Comparison of ENCODE assay signal across 8 cellular contexts in the genomic region with DNA sequence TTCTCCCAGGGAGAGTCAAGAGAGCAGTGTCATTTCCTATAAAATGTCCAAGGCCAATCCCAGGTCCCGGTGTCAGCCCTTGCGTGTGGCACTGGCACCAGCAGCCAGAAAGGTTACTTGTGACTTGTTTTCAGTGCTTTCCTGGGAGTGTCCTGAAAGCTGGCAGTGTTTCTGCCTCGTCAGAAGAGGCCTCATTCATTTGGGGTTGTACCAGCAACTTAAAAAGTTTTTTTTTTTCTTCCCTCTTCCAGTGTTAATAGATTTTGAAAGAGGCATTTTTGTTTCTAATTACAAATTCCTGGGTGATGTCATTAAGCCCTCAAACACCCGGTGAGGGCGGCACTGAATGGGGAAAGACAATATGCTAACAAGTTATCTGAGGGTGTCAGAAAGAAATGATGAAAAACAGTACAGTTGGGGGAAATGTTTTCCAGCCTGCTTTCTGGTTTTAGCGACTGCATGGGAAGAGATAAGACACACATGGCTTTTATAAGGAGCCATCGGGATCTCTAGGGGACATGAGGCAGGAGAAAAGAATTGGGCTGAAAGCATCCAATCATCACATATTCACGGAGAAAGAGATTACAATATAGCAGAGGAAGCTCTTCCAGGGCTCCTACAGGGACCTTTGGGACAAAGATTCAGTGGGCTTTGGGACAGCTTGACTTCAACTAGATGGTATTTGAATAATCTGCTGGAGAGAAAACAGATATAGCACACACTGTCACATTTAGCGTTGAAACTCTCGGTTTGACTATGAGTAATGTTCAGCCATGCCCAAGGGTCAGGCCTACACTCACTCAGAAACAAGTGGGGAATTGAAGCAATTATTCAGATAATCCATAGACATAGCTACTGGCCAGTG.
A peak's percentile ranks its signal among the peaks of the same experiment; 100 is the strongest.
DNase-seq lines count a peak whose midpoint lies in the region; ATAC-seq and TF ChIP-seq lines count a peak whose summit lies in the region.

No MANE protein-coding gene starts in this region.

- H2BK12ac ChIP-seq in trophoblast cell (ENCODE audit: low read length): peak overlapping the region; percentile 82

- H2AFZ ChIP-seq in trophoblast cell (ENCODE audit: insufficient read depth, low read length, poor library complexity): no peak overlapping the region

- H3K4ac ChIP-seq in trophoblast cell (ENCODE audit: low read depth, low read length): no peak overlapping the region

- peak overlapping the region; percentile 61 for H4K8ac ChIP-seq in trophoblast cell (ENCODE audit: low read depth, low read length)

- no peak for TF ChIP-seq CTCF in fibroblast of the aortic adventitia (IDR thresholded peaks at IDR 0.05; ENCODE audit: insufficient read depth, low read length)

- no peak overlapping the region for H3K23ac ChIP-seq in trophoblast cell (ENCODE audit: low read length)

- peak overlapping the region; percentile 63 for H3K27ac ChIP-seq in trophoblast cell (ENCODE audit: low read depth, low read length)

- in situ Hi-C loops in KBM-7 (cut with MboI; ENCODE audit: low pct_unique_long_range_greater_than_20kb, low sequenced_read_pairs): no loop called here

- no peak overlapping the region for H4K12ac ChIP-seq in trophoblast cell (ENCODE audit: low read depth, low read length)

- H3K36me3 ChIP-seq in trophoblast cell (ENCODE audit: control insufficient read depth in 1 of 2, insufficient read depth in 2 of 2, low read length in 2 of 2): no peaks in the 10 kb centered on the region

- H3K4me2 ChIP-seq in trophoblast cell (ENCODE audit: low read length): peak overlapping the region; percentile 29

- no peak overlapping the region for H3K18ac ChIP-seq in trophoblast cell (ENCODE audit: low read length)

- peak overlapping the region; percentile 90 for H2BK5ac ChIP-seq in trophoblast cell (ENCODE audit: low read depth, low read length, poor library complexity)

- H3K79me1 ChIP-seq in trophoblast cell (ENCODE audit: low read length): peaks cover 18% of the 10 kb centered on the region

- H3K4me1 ChIP-seq in trophoblast cell (ENCODE audit: control insufficient read depth in 1 of 2, insufficient read depth in 2 of 2, low read length in 2 of 2): peaks cover 8 to 19% of the 10 kb centered on the region in 2 experiments

- H3K9me3 ChIP-seq in trophoblast cell (ENCODE audit: insufficient read depth, low read depth, low read length): no peaks in the 10 kb centered on the region

- peaks cover 3% of the 10 kb centered on the region for H3K79me2 ChIP-seq in trophoblast cell (ENCODE audit: control insufficient read depth, insufficient read depth, low read length, poor library complexity)

- H3K27me3 ChIP-seq in trophoblast cell (ENCODE audit: insufficient read depth, low read length): no peaks in the 10 kb centered on the region

- peak; percentile 97 for DNase-seq in fibroblast of the aortic adventitia (ENCODE audit: low read depth)
- DNase-seq in trophoblast cell: peak; percentile 38 to 60
- no peak for DNase-seq in NCI-H1436 (lab: John Stamatoyannopoulos, UW)
- DNase-seq in KBM-7: no peak
- no peak for DNase-seq in cerebellar nuclear complex (lab: John Stamatoyannopoulos, UW)

- ATAC-seq in GM18873 (IDR thresholded peaks at IDR 0.05; ENCODE audit: low FRiP score, unreplicated experiment): peak; percentile 81
- peak; percentile 85 for ATAC-seq in HG02885 (IDR thresholded peaks at IDR 0.05; ENCODE audit: poor library complexity, unreplicated experiment)
- peak; percentile 49 for ATAC-seq in SK-N-SH treated with all-trans-retinoic acid at 6 μM for 48 hours

- H3K4me3 ChIP-seq in fibroblast of the aortic adventitia (ENCODE audit: low read depth, low read length) (no peak overlapping the region), trophoblast cell (ENCODE audit: low read depth, low read length) (no peak overlapping the region)

- peak overlapping the region; percentile 83 for H4K91ac ChIP-seq in trophoblast cell (ENCODE audit: low read depth, low read length)

- peak overlapping the region; percentile 59 for H3K14ac ChIP-seq in trophoblast cell (ENCODE audit: low read length)

- H3K9ac ChIP-seq in trophoblast cell (ENCODE audit: low read length): no peak overlapping the region

- H2BK120ac ChIP-seq in trophoblast cell (ENCODE audit: insufficient read depth, low read length, poor library complexity): peak overlapping the region; percentile 82

- WGBS in trophoblast cell (ENCODE audit: extremely low coverage, insufficient coverage, insufficient read length): no CpG with 5 or more reads among the region's 10 CpGs

- H2AK5ac ChIP-seq in trophoblast cell (ENCODE audit: low read length): no peak overlapping the region

TF ChIP-seq in SK-N-SH treated with all-trans-retinoic acid at 6 μM for 48 hours, 23 proteins besides CTCF, POLR2A, EP300 and RAD21 (continues in another document):
- TF ChIP-seq ZNF70 (CRISPR knock-in tag; IDR thresholded peaks at IDR 0.05) (no peak), TOX (CRISPR knock-in tag; IDR thresholded peaks at IDR 0.05; ENCODE audit: borderline replicate concordance) (no peak), ZNF8 (CRISPR knock-in tag; IDR thresholded peaks at IDR 0.05) (no peak), PPARA (CRISPR knock-in tag; IDR thresholded peaks at IDR 0.05; ENCODE audit: borderline replicate concordance) (no peak), CSDC2 (CRISPR knock-in tag; IDR thresholded peaks at IDR 0.05) (0 out of 2 replicates have a peak, but pooled peaks have one; percentile 6), ESRRG (CRISPR knock-in tag; IDR thresholded peaks at IDR 0.05) (no peak), ZFP3 (CRISPR knock-in tag; IDR thresholded peaks at IDR 0.05) (0 out of 2 replicates have a peak, but pooled peaks have one; percentile 34), RARB (CRISPR knock-in tag; IDR thresholded peaks at IDR 0.05) (no peak), CREB5 (CRISPR knock-in tag; IDR thresholded peaks at IDR 0.05; ENCODE audit: low read depth) (peak; percentile 50; the same call in 1 of the 2 replicates), ZFP30 (CRISPR knock-in tag; IDR thresholded peaks at IDR 0.05) (no peak), ZNF565 (CRISPR knock-in tag; conservative IDR thresholded peaks at IDR 0.05; ENCODE audit: low read depth) (no peak), GLIS3 (CRISPR knock-in tag; IDR thresholded peaks at IDR 0.05) (0 out of 2 replicates have a peak, but pooled peaks have one; percentile 1), ISL1 (CRISPR knock-in tag; IDR thresholded peaks at IDR 0.05) (peak; percentile 70), ARNTL (CRISPR knock-in tag; IDR thresholded peaks at IDR 0.05; ENCODE audit: borderline replicate concordance, low read depth) (no peak), TCF4 (CRISPR knock-in tag; IDR thresholded peaks at IDR 0.05; ENCODE audit: borderline replicate concordance) (peak; percentile 91)
- TF ChIP-seq, protein P1, sequence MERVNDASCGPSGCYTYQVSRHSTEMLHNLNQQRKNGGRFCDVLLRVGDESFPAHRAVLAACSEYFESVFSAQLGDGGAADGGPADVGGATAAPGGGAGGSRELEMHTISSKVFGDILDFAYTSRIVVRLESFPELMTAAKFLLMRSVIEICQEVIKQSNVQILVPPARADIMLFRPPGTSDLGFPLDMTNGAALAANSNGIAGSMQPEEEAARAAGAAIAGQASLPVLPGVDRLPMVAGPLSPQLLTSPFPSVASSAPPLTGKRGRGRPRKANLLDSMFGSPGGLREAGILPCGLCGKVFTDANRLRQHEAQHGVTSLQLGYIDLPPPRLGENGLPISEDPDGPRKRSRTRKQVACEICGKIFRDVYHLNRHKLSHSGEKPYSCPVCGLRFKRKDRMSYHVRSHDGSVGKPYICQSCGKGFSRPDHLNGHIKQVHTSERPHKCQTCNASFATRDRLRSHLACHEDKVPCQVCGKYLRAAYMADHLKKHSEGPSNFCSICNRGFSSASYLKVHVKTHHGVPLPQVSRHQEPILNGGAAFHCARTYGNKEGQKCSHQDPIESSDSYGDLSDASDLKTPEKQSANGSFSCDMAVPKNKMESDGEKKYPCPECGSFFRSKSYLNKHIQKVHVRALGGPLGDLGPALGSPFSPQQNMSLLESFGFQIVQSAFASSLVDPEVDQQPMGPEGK (CRISPR knock-in tag; IDR thresholded peaks at IDR 0.05; ENCODE audit: borderline replicate concordance): no peak
- TF ChIP-seq, protein P2, sequence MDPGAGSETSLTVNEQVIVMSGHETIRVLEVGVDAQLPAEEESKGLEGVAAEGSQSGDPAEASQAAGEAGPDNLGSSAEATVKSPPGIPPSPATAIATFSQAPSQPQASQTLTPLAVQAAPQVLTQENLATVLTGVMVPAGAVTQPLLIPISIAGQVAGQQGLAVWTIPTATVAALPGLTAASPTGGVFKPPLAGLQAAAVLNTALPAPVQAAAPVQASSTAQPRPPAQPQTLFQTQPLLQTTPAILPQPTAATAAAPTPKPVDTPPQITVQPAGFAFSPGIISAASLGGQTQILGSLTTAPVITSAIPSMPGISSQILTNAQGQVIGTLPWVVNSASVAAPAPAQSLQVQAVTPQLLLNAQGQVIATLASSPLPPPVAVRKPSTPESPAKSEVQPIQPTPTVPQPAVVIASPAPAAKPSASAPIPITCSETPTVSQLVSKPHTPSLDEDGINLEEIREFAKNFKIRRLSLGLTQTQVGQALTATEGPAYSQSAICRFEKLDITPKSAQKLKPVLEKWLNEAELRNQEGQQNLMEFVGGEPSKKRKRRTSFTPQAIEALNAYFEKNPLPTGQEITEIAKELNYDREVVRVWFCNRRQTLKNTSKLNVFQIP (CRISPR knock-in tag; IDR thresholded peaks at IDR 0.05; ENCODE audit: borderline replicate concordance, low read depth): no peak

Comparison
In these comparisons a context has a peak if more than half of its experiments do, and no peak if none do; other contexts are left out.
1. DNase-seq: peak in fibroblast of the aortic adventitia (single experiment) and trophoblast cell (2 of 2); none in NCI-H1436 (single experiment), KBM-7 (single experiment) and cerebellar nuclear complex (0 of 2).
2. Peak in every context shown above with its lines, with median percentiles within 50 percentile points of each other: ATAC-seq.